Comparison of ENCODE assay signal across 22 cellular contexts in the genomic region with DNA sequence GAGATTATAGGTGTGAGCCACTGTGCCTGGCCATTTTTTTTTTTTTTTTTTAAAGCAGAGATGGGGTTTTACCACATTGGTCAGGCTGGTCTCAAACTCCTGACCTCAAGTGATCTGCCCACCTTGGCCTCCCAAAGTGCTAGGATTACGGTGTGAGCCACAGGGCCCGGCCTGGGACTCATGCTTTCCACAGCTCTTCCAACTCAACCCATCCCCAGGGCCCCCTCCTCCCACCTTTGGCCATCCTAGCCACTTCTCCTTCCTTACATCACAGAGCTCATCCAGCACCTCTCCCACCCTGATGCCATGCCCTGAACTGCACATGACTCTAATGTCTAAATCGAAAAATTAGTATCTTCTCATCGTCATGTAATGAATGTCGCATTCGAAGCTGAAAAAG. TPM values are rescaled to one million over a fixed set of nuclear protein-coding genes. Genes with fewer than 3 reads are reported as not detected.
DNase-seq lines count a peak whose midpoint lies in the region; ATAC-seq and TF ChIP-seq lines count a peak whose summit lies in the region.
"Had no signal": no experiment of that assay in that cellular context is flagged by ENCODE, and none has a peak within 500 bp of the region (broad histone marks: within the 10 kb centered on the region; RNA-seq: fewer than 3 reads in every experiment).

No MANE protein-coding gene starts in this region.

- H3K4me1 ChIP-seq in gastroesophageal sphincter: peaks cover 0 to 54% (median 13%) of the 10 kb centered on the region in 3 donors
- peaks cover 36 to 52% (median 42%) of the 10 kb centered on the region in 4 donors for H3K4me1 ChIP-seq in esophagus muscularis mucosa

- ATAC-seq in activated naive CD4-positive, alpha-beta T cell treated with anti-CD3 and anti-CD28 coated beads, Interleukin-2, amount 50 U/mL, for 72 hours: no peak
- no peak for ATAC-seq in activated CD8-positive, alpha-beta T cell treated with anti-CD3 and anti-CD28 coated beads for 36 hours
- no peak for ATAC-seq in central memory CD8-positive, alpha-beta T cell (replicated peaks; ENCODE audit: extremely low read depth, poor library complexity, severe bottlenecking)
- ATAC-seq in stimulated activated effector memory CD8-positive, alpha-beta T cell treated with anti-CD3 and anti-CD28 coated beads, Interleukin-12 subunit alpha, Interleukin-12 subunit beta, amount 100 ng/mL, for 72 hours: no peak
- ATAC-seq in gastroesophageal sphincter (no peak), GM18867 (IDR thresholded peaks at IDR 0.05; ENCODE audit: unreplicated experiment) (no peak)
- ATAC-seq: A549 had no signal

- peaks cover 1% of the 10 kb centered on the region in 2 donors for H3K36me3 Mint-ChIP-seq in activated naive CD4-positive, alpha-beta T cell treated with anti-CD3 and anti-CD28 coated beads, Interleukin-2, amount 50 U/mL, for 72 hours
- H3K36me3 Mint-ChIP-seq in activated naive CD4-positive, alpha-beta T cell treated with anti-CD3 and anti-CD28 coated beads, Interleukin-2, amount 10 ng/mL, durations not matched to agents 7 days and 5 days: peaks cover 23% of the 10 kb centered on the region
- H3K36me3 Mint-ChIP-seq in activated CD8-positive, alpha-beta T cell treated with anti-CD3 and anti-CD28 coated beads for 36 hours (ENCODE audit: low read depth): peaks cover 15% of the 10 kb centered on the region
- peaks cover 28% of the 10 kb centered on the region for H3K36me3 Mint-ChIP-seq in central memory CD8-positive, alpha-beta T cell (ENCODE audit: insufficient read depth)
- peaks cover 71% of the 10 kb centered on the region for H3K36me3 Mint-ChIP-seq in stimulated activated effector memory CD8-positive, alpha-beta T cell treated with anti-CD3 and anti-CD28 coated beads, Interleukin-12 subunit alpha, Interleukin-12 subunit beta, amount 100 ng/mL, for 72 hours

- H3K36me3 ChIP-seq in gastroesophageal sphincter: peaks cover 0 to 68% of the 10 kb centered on the region in 2 donors
- peaks cover 37 to 63% (median 55%) of the 10 kb centered on the region in 4 donors for H3K36me3 ChIP-seq in esophagus muscularis mucosa

- intact Hi-C loops in activated CD8-positive, alpha-beta T cell treated with anti-CD3 and anti-CD28 coated beads for 36 hours (cut with micrococcal nuclease): no loop called here
- intact Hi-C loops in esophagus muscularis mucosa (cut with DNase I): loop anchor here (10.0 kb wide), 1 partner anchor 341 kb away; no protein-coding TSS in a partner anchor

- CTCF ChIA-PET in activated naive CD4-positive, alpha-beta T cell treated with anti-CD3 and anti-CD28 coated beads, Interleukin-2, amount 10 ng/mL, durations not matched to agents 7 days and 5 days (lab: Charles Lee): interaction anchor here (0.6 to 2.6 kb wide), 3 partner anchors 15 to 343 kb away, joined by 3 to 11 read pairs (median 7); no protein-coding TSS in a partner anchor
- CTCF ChIA-PET in activated CD8-positive, alpha-beta T cell treated with anti-CD3 and anti-CD28 coated beads for 36 hours (lab: Charles Lee): interaction anchor here (1.0 to 7.2 kb wide), 4 partner anchors 9 to 107 kb away, joined by 3 to 59 read pairs (median 8); no protein-coding TSS in a partner anchor

- no peaks in the 10 kb centered on the region for H3K27me3 Mint-ChIP-seq in activated naive CD4-positive, alpha-beta T cell treated with anti-CD3 and anti-CD28 coated beads, Interleukin-2, amount 10 ng/mL, durations not matched to agents 7 days and 5 days
- H3K27me3 Mint-ChIP-seq in activated CD8-positive, alpha-beta T cell treated with anti-CD3 and anti-CD28 coated beads for 36 hours: no peaks in the 10 kb centered on the region
- H3K27me3 Mint-ChIP-seq in central memory CD8-positive, alpha-beta T cell: no peaks in the 10 kb centered on the region

- H3K9me3 ChIP-seq in gastroesophageal sphincter (no peaks in the 10 kb centered on the region), esophagus muscularis mucosa (no peaks in the 10 kb centered on the region)
- H3K9me3 ChIP-seq: A549 had no signal

- H3K9me3 Mint-ChIP-seq in activated naive CD4-positive, alpha-beta T cell treated with anti-CD3 and anti-CD28 coated beads, Interleukin-2, amount 50 U/mL, for 72 hours: no peaks in the 10 kb centered on the region
- H3K9me3 Mint-ChIP-seq in activated naive CD4-positive, alpha-beta T cell treated with anti-CD3 and anti-CD28 coated beads, Interleukin-2, amount 10 ng/mL, durations not matched to agents 7 days and 5 days: no peaks in the 10 kb centered on the region
- no peaks in the 10 kb centered on the region for H3K9me3 Mint-ChIP-seq in activated CD8-positive, alpha-beta T cell treated with anti-CD3 and anti-CD28 coated beads for 36 hours
- no peaks in the 10 kb centered on the region for H3K9me3 Mint-ChIP-seq in central memory CD8-positive, alpha-beta T cell
- H3K9me3 Mint-ChIP-seq in stimulated activated effector memory CD8-positive, alpha-beta T cell treated with anti-CD3 and anti-CD28 coated beads, Interleukin-12 subunit alpha, Interleukin-12 subunit beta, amount 100 ng/mL, for 72 hours: no peaks in the 10 kb centered on the region
- H3K9me3 Mint-ChIP-seq: H9 had no signal

- H3K27ac Mint-ChIP-seq in activated naive CD4-positive, alpha-beta T cell treated with anti-CD3 and anti-CD28 coated beads, Interleukin-2, amount 50 U/mL, for 72 hours: peak overlapping the region; percentile 52 to 81
- no peak overlapping the region for H3K27ac Mint-ChIP-seq in activated naive CD4-positive, alpha-beta T cell treated with anti-CD3 and anti-CD28 coated beads, Interleukin-2, amount 10 ng/mL, durations not matched to agents 7 days and 5 days
- peak overlapping the region; percentile 26 for H3K27ac Mint-ChIP-seq in activated CD8-positive, alpha-beta T cell treated with anti-CD3 and anti-CD28 coated beads for 36 hours
- peak overlapping the region; percentile 7 for H3K27ac Mint-ChIP-seq in central memory CD8-positive, alpha-beta T cell (ENCODE audit: low read depth)
- H3K27ac Mint-ChIP-seq in stimulated activated effector memory CD8-positive, alpha-beta T cell treated with anti-CD3 and anti-CD28 coated beads, Interleukin-12 subunit alpha, Interleukin-12 subunit beta, amount 100 ng/mL, for 72 hours: peak overlapping the region; percentile 58
- H3K27ac Mint-ChIP-seq: H9 had no signal

- no peak for DNase-seq in activated naive CD4-positive, alpha-beta T cell treated with anti-CD3 and anti-CD28 coated beads, Interleukin-2, amount 50 U/mL, for 72 hours (ENCODE audit: low spot score in 2 of 2)
- DNase-seq in activated naive CD4-positive, alpha-beta T cell treated with anti-CD3 and anti-CD28 coated beads, Interleukin-2, amount 10 ng/mL, durations not matched to agents 7 days and 5 days: no peak
- no peak for DNase-seq in activated CD8-positive, alpha-beta T cell treated with anti-CD3 and anti-CD28 coated beads for 36 hours
- no peak for DNase-seq in central memory CD8-positive, alpha-beta T cell (ENCODE audit: low spot score in 2 of 2)
- DNase-seq in stimulated activated effector memory CD8-positive, alpha-beta T cell treated with anti-CD3 and anti-CD28 coated beads, Interleukin-12 subunit alpha, Interleukin-12 subunit beta, amount 100 ng/mL, for 72 hours (ENCODE audit: low spot score in 2 of 2): no peak
- DNase-seq in esophagus muscularis mucosa (ENCODE audit: extremely low spot score): no peak
- DNase-seq: DND-41, H9, NCI-H1417 treated with DMSO at 0.1 percent for 48 hours, NCI-H1930, NCI-H226, NCI-H524, NCI-H82, OCI-M1, SHP77 had no signal

- H3K27ac ChIP-seq in gastroesophageal sphincter (no peak overlapping the region), esophagus muscularis mucosa (replicated peaks in 1 of 4) (no peak overlapping the region)
- H3K27ac ChIP-seq: A549, HL-60, KMS-11 had no signal

- TF ChIP-seq POLR2A in gastroesophageal sphincter (IDR thresholded peaks at IDR 0.05) (no peak), esophagus muscularis mucosa (IDR thresholded peaks at IDR 0.05; ENCODE audit: low read depth) (no peak)

- H3K27me3 ChIP-seq in gastroesophageal sphincter (no peaks in the 10 kb centered on the region), esophagus muscularis mucosa (no peaks in the 10 kb centered on the region)

- no peak overlapping the region for H3K4me3 Mint-ChIP-seq in activated naive CD4-positive, alpha-beta T cell treated with anti-CD3 and anti-CD28 coated beads, Interleukin-2, amount 10 ng/mL, durations not matched to agents 7 days and 5 days
- no peak overlapping the region for H3K4me3 Mint-ChIP-seq in activated CD8-positive, alpha-beta T cell treated with anti-CD3 and anti-CD28 coated beads for 36 hours
- H3K4me3 Mint-ChIP-seq in central memory CD8-positive, alpha-beta T cell: no peak overlapping the region
- H3K4me3 Mint-ChIP-seq in stimulated activated effector memory CD8-positive, alpha-beta T cell treated with anti-CD3 and anti-CD28 coated beads, Interleukin-12 subunit alpha, Interleukin-12 subunit beta, amount 100 ng/mL, for 72 hours: no peak overlapping the region
- H3K4me3 Mint-ChIP-seq: H9 had no signal

- peaks cover 13% of the 10 kb centered on the region for H3K4me1 Mint-ChIP-seq in activated naive CD4-positive, alpha-beta T cell treated with anti-CD3 and anti-CD28 coated beads, Interleukin-2, amount 10 ng/mL, durations not matched to agents 7 days and 5 days
- H3K4me1 Mint-ChIP-seq in activated CD8-positive, alpha-beta T cell treated with anti-CD3 and anti-CD28 coated beads for 36 hours (ENCODE audit: low read depth): peaks cover 16% of the 10 kb centered on the region
- H3K4me1 Mint-ChIP-seq in central memory CD8-positive, alpha-beta T cell: peaks cover 7% of the 10 kb centered on the region
- H3K4me1 Mint-ChIP-seq in stimulated activated effector memory CD8-positive, alpha-beta T cell treated with anti-CD3 and anti-CD28 coated beads, Interleukin-12 subunit alpha, Interleukin-12 subunit beta, amount 100 ng/mL, for 72 hours: peaks cover 18% of the 10 kb centered on the region

- TF ChIP-seq CTCF in activated CD8-positive, alpha-beta T cell treated with anti-CD3 and anti-CD28 coated beads for 36 hours (IDR thresholded peaks at IDR 0.05): no peak
- TF ChIP-seq CTCF in gastroesophageal sphincter (IDR thresholded peaks at IDR 0.05) (no peak), esophagus muscularis mucosa (IDR thresholded peaks at IDR 0.05) (no peak)

- WGBS in gastroesophageal sphincter (ENCODE audit: low coverage in 1 of 2), 2 donors: 90 to 100% methylated on average over 2 to 6 of the region's 6 CpGs
- 87% methylated on average over 6 of the region's 6 CpGs for WGBS in esophagus muscularis mucosa

- POLR2A ChIA-PET in activated CD8-positive, alpha-beta T cell treated with anti-CD3 and anti-CD28 coated beads for 36 hours (lab: Charles Lee): interaction anchor here (1.5 kb wide), 1 partner anchor 167 kb away, joined by 3 read pairs; no protein-coding TSS in a partner anchor

- TF ChIP-seq EP300 in gastroesophageal sphincter (IDR thresholded peaks at IDR 0.05) (no peak), esophagus muscularis mucosa (IDR thresholded peaks at IDR 0.05) (no peak)

- H3K4me3 ChIP-seq in gastroesophageal sphincter (no peak overlapping the region), esophagus muscularis mucosa (no peak overlapping the region)
- H3K4me3 ChIP-seq: A549 had no signal

RNA-seq across cellular contexts. Expression of gene TDRD9, which starts 12.6 kb away (rescaled TPM):
- total RNA-seq in activated naive CD4-positive, alpha-beta T cell treated with anti-CD3 and anti-CD28 coated beads, Interleukin-2, amount 50 U/mL, for 72 hours: under 1 TPM; 0.10 to 0.68 TPM
- 1 to 10 TPM; 1.2 to 1.6 TPM for total RNA-seq in activated CD8-positive, alpha-beta T cell treated with anti-CD3 and anti-CD28 coated beads for 36 hours
- 1 to 10 TPM; 1.6 to 5.4 (median 2.3) TPM for total RNA-seq in gastroesophageal sphincter
- total RNA-seq in esophagus muscularis mucosa: 1 to 10 TPM; 2.0 to 3.2 (median 2.6) TPM
- total RNA-seq: G401, H9, HT1080 had no signal

RNA-seq across cellular contexts. Expression of gene RD3L, which starts 26.7 kb away (rescaled TPM):
- total RNA-seq in activated naive CD4-positive, alpha-beta T cell treated with anti-CD3 and anti-CD28 coated beads, Interleukin-2, amount 50 U/mL, for 72 hours: not detected
- total RNA-seq in activated CD8-positive, alpha-beta T cell treated with anti-CD3 and anti-CD28 coated beads for 36 hours: not detected
- total RNA-seq in gastroesophageal sphincter (not detected), esophagus muscularis mucosa (not detected)
- total RNA-seq: G401, H9, HT1080 had no signal
